In genomic region chr1:169460193-169460833, GRCh38 we compare ENCODE assay signal across 10 cellular contexts. TPM values are rescaled to one million over a fixed set of nuclear protein-coding genes. Genes with fewer than 3 reads are reported as not detected.
DNase-seq lines count a peak whose midpoint lies in the region; ATAC-seq, FAIRE-seq and TF ChIP-seq lines count a peak whose summit lies in the region.
"Had no signal": no experiment of that assay in that cellular context is flagged by ENCODE, and none has a peak within 500 bp of the region (broad histone marks: within the 10 kb centered on the region; RNA-seq: fewer than 3 reads in every experiment).

No MANE protein-coding gene starts in this region.

- intact Hi-C loops in activated CD4-positive, alpha-beta T cell treated with anti-CD3 and anti-CD28 coated beads for 36 hours (cut with DNase I, micrococcal nuclease): no loop called here
- intact Hi-C loops in mammary epithelial cell (cut with micrococcal nuclease): no loop called here

- FAIRE-seq in frontal cortex (lab: Jason Lieb, UNC) (no peak), H54 (lab: Jason Lieb, UNC) (no peak)
- FAIRE-seq: A549 had no signal

- in situ Hi-C loops in mammary epithelial cell (cut with MboI; ENCODE audit: low sequenced_read_pairs in 2 of 2): no loop called here

- peaks cover 16% of the 10 kb centered on the region for H3K4me1 Mint-ChIP-seq in activated CD4-positive, alpha-beta T cell treated with anti-CD3 and anti-CD28 coated beads for 36 hours
- H3K4me1 Mint-ChIP-seq in stimulated activated naive CD8-positive, alpha-beta T cell treated with anti-CD3 and anti-CD28 coated beads, Interleukin-15, amount 100 ng/mL, for 72 hours: peaks cover 15% of the 10 kb centered on the region
- H3K4me1 Mint-ChIP-seq: nephron had no signal

- H3K27me3 Mint-ChIP-seq in activated CD4-positive, alpha-beta T cell treated with anti-CD3 and anti-CD28 coated beads for 36 hours: peaks cover 13% of the 10 kb centered on the region
- H3K27me3 Mint-ChIP-seq in stimulated activated naive CD8-positive, alpha-beta T cell treated with anti-CD3 and anti-CD28 coated beads, Interleukin-15, amount 100 ng/mL, for 72 hours: peaks cover 26% of the 10 kb centered on the region

- peaks cover 7% of the 10 kb centered on the region for H3K9me3 Mint-ChIP-seq in activated CD4-positive, alpha-beta T cell treated with anti-CD3 and anti-CD28 coated beads for 36 hours (ENCODE audit: low read depth)
- H3K9me3 Mint-ChIP-seq in stimulated activated naive CD8-positive, alpha-beta T cell treated with anti-CD3 and anti-CD28 coated beads, Interleukin-15, amount 100 ng/mL, for 72 hours: peaks cover 9 to 14% of the 10 kb centered on the region in 2 donors

- TF ChIP-seq CTCF in mammary epithelial cell (conservative IDR thresholded peaks at IDR 0.05 in 1 of 2, IDR thresholded peaks at IDR 0.05 in 1 of 2; ENCODE audit: extremely low read depth in 1 of 2, insufficient read depth in 1 of 2, low read depth in 1 of 2, low read length in 2 of 2): no peak

- peak overlapping the region; percentile 28 for H3K4me3 Mint-ChIP-seq in activated CD4-positive, alpha-beta T cell treated with anti-CD3 and anti-CD28 coated beads for 36 hours
- H3K4me3 Mint-ChIP-seq in stimulated activated naive CD8-positive, alpha-beta T cell treated with anti-CD3 and anti-CD28 coated beads, Interleukin-15, amount 100 ng/mL, for 72 hours: peak overlapping the region; percentile 69 to 80
- H3K4me3 Mint-ChIP-seq: nephron had no signal

- 22% methylated on average over 29 of the region's 35 CpGs for WGBS in mammary epithelial cell (ENCODE audit: low coverage, missing lambda C conversion rate)

- peaks cover 6% of the 10 kb centered on the region for H3K4me1 ChIP-seq in mammary epithelial cell (ENCODE audit: insufficient read depth, low read length)
- H3K4me1 ChIP-seq: A549 had no signal

- H3K27ac Mint-ChIP-seq in activated CD4-positive, alpha-beta T cell treated with anti-CD3 and anti-CD28 coated beads for 36 hours: peak overlapping the region; percentile 51
- H3K27ac Mint-ChIP-seq in stimulated activated naive CD8-positive, alpha-beta T cell treated with anti-CD3 and anti-CD28 coated beads, Interleukin-15, amount 100 ng/mL, for 72 hours: peak overlapping the region in 1 of 2 donors; percentile 74
- H3K27ac Mint-ChIP-seq: nephron had no signal

- peak; percentile 41 for DNase-seq in activated CD4-positive, alpha-beta T cell treated with anti-CD3 and anti-CD28 coated beads for 36 hours
- DNase-seq in activated CD4-positive, alpha-beta T cell treated with anti-CD3 and anti-CD28 coated beads, Interleukin-2, amount 50 U/mL, for 4 hours: no peak
- DNase-seq in mammary epithelial cell (no peak), left kidney (ENCODE audit: low read depth, low spot score) (peak; percentile 51), frontal cortex (ENCODE audit: low spot score in 2 of 2) (no peak), H54 (ENCODE audit: insufficient read length, low spot score) (no peak), NCI-H82 treated with DMSO at 0.1 percent for 48 hours (lab: John Stamatoyannopoulos, UW; ENCODE audit: unreplicated experiment) (no peak)
- peak; percentile 13 for DNase-seq in stimulated activated naive CD8-positive, alpha-beta T cell treated with anti-CD3 and anti-CD28 coated beads, Interleukin-15, amount 100 ng/mL, for 72 hours

- H3K9ac ChIP-seq in mammary epithelial cell (ENCODE audit: insufficient read depth, low read length): no peak overlapping the region

- H3K4me2 ChIP-seq in mammary epithelial cell (ENCODE audit: insufficient read depth, low read depth, low read length): peak overlapping the region; percentile 76
- H3K4me2 ChIP-seq: A549 had no signal

- POLR2A ChIA-PET in activated CD4-positive, alpha-beta T cell treated with anti-CD3 and anti-CD28 coated beads for 36 hours (lab: Charles Lee): no interaction called here

- ATAC-seq in activated CD4-positive, alpha-beta T cell treated with anti-CD3 and anti-CD28 coated beads for 36 hours: no peak
- peak; percentile 53 for ATAC-seq in stimulated activated naive CD8-positive, alpha-beta T cell treated with anti-CD3 and anti-CD28 coated beads, Interleukin-15, amount 100 ng/mL, for 72 hours
- ATAC-seq: A549 had no signal

- dilution Hi-C loops in mammary epithelial cell (cut with HindIII; ENCODE audit: low sequenced_read_pairs): no loop called here

- TF ChIP-seq POLR2A in H54 (IDR thresholded peaks at IDR 0.05; ENCODE audit: low read depth, low read length): no peak

- H4K20me1 ChIP-seq in mammary epithelial cell (ENCODE audit: insufficient read depth, low read length): no peaks in the 10 kb centered on the region

- peak overlapping the region in 2 of 3 experiments; percentile 21 to 23 for H3K4me3 ChIP-seq in mammary epithelial cell (replicated peaks in 1 of 3; ENCODE audit: insufficient read depth in 1 of 3, low read depth in 2 of 3, low read length in 3 of 3)
- H3K4me3 ChIP-seq: A549 had no signal

- H3K79me2 ChIP-seq in mammary epithelial cell (ENCODE audit: insufficient read depth, low read length): no peaks in the 10 kb centered on the region

- H3K27ac ChIP-seq in mammary epithelial cell (ENCODE audit: insufficient read depth, low read depth, low read length): no peak overlapping the region
- H3K27ac ChIP-seq: A549 had no signal

- no peaks in the 10 kb centered on the region for H3K27me3 ChIP-seq in mammary epithelial cell (ENCODE audit: insufficient read depth, low read length)

- H2AFZ ChIP-seq in mammary epithelial cell (ENCODE audit: low read depth, low read length): peak overlapping the region; percentile 87

- no TSS peak for BruUV-seq in mammary epithelial cell (replicated peaks; lab: Mats Ljungman, UMichigan)

- H3K36me3 ChIP-seq in mammary epithelial cell (ENCODE audit: insufficient read depth, low read length): no peaks in the 10 kb centered on the region

- H3K9me3 ChIP-seq in mammary epithelial cell (replicated peaks; ENCODE audit: insufficient read depth, low read length): peaks cover 4% of the 10 kb centered on the region

- H3K36me3 Mint-ChIP-seq in activated CD4-positive, alpha-beta T cell treated with anti-CD3 and anti-CD28 coated beads for 36 hours (ENCODE audit: low read depth): peaks cover 3% of the 10 kb centered on the region

- CTCF ChIA-PET in activated CD4-positive, alpha-beta T cell treated with anti-CD3 and anti-CD28 coated beads for 36 hours (lab: Charles Lee): interaction anchor here (1.5 kb wide), 1 partner anchor 14 kb away, joined by 4 read pairs; no protein-coding TSS in a partner anchor
- CTCF ChIA-PET in mammary epithelial cell (lab: Charles Lee; ENCODE audit: low non-redundant PET): no interaction called here

RNA-seq across cellular contexts. Expression of gene SLC19A2, which starts 25.4 kb away (rescaled TPM):
- total RNA-seq in activated CD4-positive, alpha-beta T cell treated with anti-CD3 and anti-CD28 coated beads for 36 hours: 1 to 10 TPM; 4.0 to 4.4 TPM
- 10 to 100 TPM in 1 of 2 donors, 1 to 10 TPM in 1; 6.3 to 11.0 TPM for total RNA-seq in mammary epithelial cell
- 5.6 TPM for polyA plus RNA-seq in mammary epithelial cell
- 10.6 TPM for polyA minus RNA-seq in mammary epithelial cell
- 23.6 TPM for total RNA-seq in frontal cortex

RNA-seq across cellular contexts. Expression of gene CCDC181, which starts 33.0 kb away (rescaled TPM):
- under 1 TPM; 0.11 to 0.14 TPM for total RNA-seq in activated CD4-positive, alpha-beta T cell treated with anti-CD3 and anti-CD28 coated beads for 36 hours
- total RNA-seq in mammary epithelial cell: under 1 TPM in 1 of 2 donors, not detected in 1; 0.17 TPM
- polyA plus RNA-seq in mammary epithelial cell: not detected
- not detected for polyA minus RNA-seq in mammary epithelial cell
- total RNA-seq in frontal cortex: 7.3 TPM

Comparison
In these comparisons a context has a peak if more than half of its experiments do, and no peak if none do; other contexts are left out.
1. DNase-seq: peak in activated CD4-positive, alpha-beta T cell treated with anti-CD3 and anti-CD28 coated beads for 36 hours (single experiment), left kidney (single experiment) and stimulated activated naive CD8-positive, alpha-beta T cell treated with anti-CD3 and anti-CD28 coated beads, Interleukin-15, amount 100 ng/mL, for 72 hours (2 of 2); none in activated CD4-positive, alpha-beta T cell treated with anti-CD3 and anti-CD28 coated beads, Interleukin-2, amount 50 U/mL, for 4 hours (0 of 2), mammary epithelial cell (single experiment), frontal cortex (0 of 2), H54 (single experiment) and NCI-H82 treated with DMSO at 0.1 percent for 48 hours (single experiment).